Comparison of ENCODE assay signal across 26 cellular contexts in genomic region chr14:78074546-78074945, GRCh38.
A peak's percentile ranks its signal among the peaks of the same experiment; 100 is the strongest.
DNase-seq lines count a peak whose midpoint lies in the region; ATAC-seq and TF ChIP-seq lines count a peak whose summit lies in the region.
"Had no signal": no experiment of that assay in that cellular context is flagged by ENCODE, and none has a peak within 500 bp of the region (broad histone marks: within the 10 kb centered on the region; RNA-seq: fewer than 3 reads in every experiment).

No MANE protein-coding gene starts in this region.

- no peak overlapping the region for H3K27ac ChIP-seq in left lung
- no peak overlapping the region for H3K27ac ChIP-seq in effector memory CD4-positive, alpha-beta T cell (ENCODE audit: insufficient read depth, low read length, poor library complexity, severe bottlenecking)
- H3K27ac ChIP-seq: A549, BLaER1, hepatocyte, right atrium auricular region had no signal

- TF ChIP-seq CTCF in left lung (IDR thresholded peaks at IDR 0.05): no peak

- no peaks in the 10 kb centered on the region for H3K9me3 ChIP-seq in left lung
- H3K9me3 ChIP-seq in effector memory CD4-positive, alpha-beta T cell (ENCODE audit: control insufficient read depth, low read length): no peaks in the 10 kb centered on the region
- H3K9me3 ChIP-seq: A549, BLaER1, right atrium auricular region had no signal

- no peaks in the 10 kb centered on the region for H3K27me3 ChIP-seq in left lung
- H3K27me3 ChIP-seq in effector memory CD4-positive, alpha-beta T cell (replicated peaks; ENCODE audit: control insufficient read depth, insufficient read depth, low read length, poor library complexity, severe bottlenecking): no peaks in the 10 kb centered on the region
- H3K27me3 ChIP-seq: BLaER1, hepatocyte, right atrium auricular region had no signal

- DNase-seq in left ventricle myocardium superior (peak; percentile 46), Right ventricle myocardium inferior (ENCODE audit: missing footprints) (no peak), NCI-H510A treated with DMSO at 0.1 percent for 48 hours (lab: John Stamatoyannopoulos, UW) (peak; percentile 58), left lung (no peak), SIG-M5 (lab: John Stamatoyannopoulos, UW) (no peak), NCI-H1417 treated with DMSO at 0.1 percent for 48 hours (lab: John Stamatoyannopoulos, UW) (no peak)
- DNase-seq in effector memory CD4-positive, alpha-beta T cell: no peak
- DNase-seq: activated CD8-positive, alpha-beta T cell treated with anti-CD3 and anti-CD28 coated beads, Interleukin-2, amount 10 ng/mL, durations not matched to agents 7 days and 5 days; activated naive CD4-positive, alpha-beta T cell treated with Interleukin-2 at 50 U/mL for 16 hours; activated T-cell treated with anti-CD3 and anti-CD28 coated beads, Interleukin-2, amount 50 U/mL, for 1 hour; amniotic stem cell; Calu3; dermis blood vessel endothelial cell; GF-D8; H7; KG1; MV-4-11; occipital lobe; RPMI8226; stimulated activated CD4-positive, alpha-beta T cell treated with anti-CD3 and anti-CD28 coated beads, Interleukin-12 subunit alpha, Interleukin-12 subunit beta, amount 100 ng/mL, for 4 hours; T1000 had no signal

- no peak overlapping the region for H3K4me3 ChIP-seq in left lung
- H3K4me3 ChIP-seq in effector memory CD4-positive, alpha-beta T cell (ENCODE audit: insufficient read depth, low read depth, low read length, poor library complexity, severe bottlenecking): no peak overlapping the region
- H3K4me3 ChIP-seq: A549, BLaER1, hepatocyte, right atrium auricular region had no signal

- ATAC-seq in left ventricle myocardium superior (peak; percentile 61), Right ventricle myocardium inferior (no peak), left lung (peak; percentile 69), GM21390 (IDR thresholded peaks at IDR 0.05; ENCODE audit: unreplicated experiment) (no peak)
- ATAC-seq: A549; activated CD8-positive, alpha-beta T cell treated with anti-CD3 and anti-CD28 coated beads, Interleukin-2, amount 10 ng/mL, durations not matched to agents 7 days and 5 days had no signal

- no peaks in the 10 kb centered on the region for H3K4me1 ChIP-seq in left lung
- no peaks in the 10 kb centered on the region for H3K4me1 ChIP-seq in effector memory CD4-positive, alpha-beta T cell (ENCODE audit: control insufficient read depth, insufficient read depth, low read length, poor library complexity, severe bottlenecking)
- H3K4me1 ChIP-seq: A549, BLaER1, right atrium auricular region had no signal

- intact Hi-C loops in left ventricle myocardium superior (cut with micrococcal nuclease) (no loop called here), Right ventricle myocardium inferior (cut with DNase I) (no loop called here), left lung (cut with DNase I) (no loop called here)

- no peaks in the 10 kb centered on the region for H3K36me3 ChIP-seq in left lung
- no peaks in the 10 kb centered on the region for H3K36me3 ChIP-seq in effector memory CD4-positive, alpha-beta T cell (ENCODE audit: control insufficient read depth, insufficient read depth, low read length)
- H3K36me3 ChIP-seq: BLaER1, right atrium auricular region had no signal

Comparison
In these comparisons a context has a peak if more than half of its experiments do, and no peak if none do; other contexts are left out.
1. ATAC-seq: peak in left ventricle myocardium superior (single experiment) and left lung (single experiment); none in Right ventricle myocardium inferior (single experiment) and GM21390 (single experiment).
2. DNase-seq: peak in left ventricle myocardium superior (single experiment) and NCI-H510A treated with DMSO at 0.1 percent for 48 hours (single experiment); none in Right ventricle myocardium inferior (single experiment), left lung (0 of 2), effector memory CD4-positive, alpha-beta T cell (0 of 3), SIG-M5 (single experiment) and NCI-H1417 treated with DMSO at 0.1 percent for 48 hours (single experiment).